Comparison of ENCODE assay signal across 7 cellular contexts in genomic region chr18:61369671-61370070, GRCh38. TPM values are rescaled to one million over a fixed set of nuclear protein-coding genes. Genes with fewer than 3 reads are reported as not detected.
"Had no signal": no experiment of that assay in that cellular context is flagged by ENCODE, and none has a peak within 500 bp of the region (broad histone marks: within the 10 kb centered on the region; RNA-seq: fewer than 3 reads in every experiment).

No MANE protein-coding gene starts in this region.

RNA-seq across cellular contexts. Expression of gene CDH20, which starts 36.4 kb away (rescaled TPM):
- total RNA-seq: osteoblast, osteocyte, pulmonary artery endothelial cell, renal cortical epithelial cell, right lobe of liver, smooth muscle cell, spleen had no signal
